1 cellular context compared by ENCODE assay signal in genomic region chr9:91945277-91946074, GRCh38.
A peak's percentile ranks its signal among the peaks of the same experiment; 100 is the strongest.
TF ChIP-seq lines count a peak whose summit lies in the region.

No MANE protein-coding gene starts in this region.

TF ChIP-seq in K562, 482 proteins besides CTCF, POLR2A, EP300 and RAD21 (continued from another document):
- TF ChIP-seq, protein P1, sequence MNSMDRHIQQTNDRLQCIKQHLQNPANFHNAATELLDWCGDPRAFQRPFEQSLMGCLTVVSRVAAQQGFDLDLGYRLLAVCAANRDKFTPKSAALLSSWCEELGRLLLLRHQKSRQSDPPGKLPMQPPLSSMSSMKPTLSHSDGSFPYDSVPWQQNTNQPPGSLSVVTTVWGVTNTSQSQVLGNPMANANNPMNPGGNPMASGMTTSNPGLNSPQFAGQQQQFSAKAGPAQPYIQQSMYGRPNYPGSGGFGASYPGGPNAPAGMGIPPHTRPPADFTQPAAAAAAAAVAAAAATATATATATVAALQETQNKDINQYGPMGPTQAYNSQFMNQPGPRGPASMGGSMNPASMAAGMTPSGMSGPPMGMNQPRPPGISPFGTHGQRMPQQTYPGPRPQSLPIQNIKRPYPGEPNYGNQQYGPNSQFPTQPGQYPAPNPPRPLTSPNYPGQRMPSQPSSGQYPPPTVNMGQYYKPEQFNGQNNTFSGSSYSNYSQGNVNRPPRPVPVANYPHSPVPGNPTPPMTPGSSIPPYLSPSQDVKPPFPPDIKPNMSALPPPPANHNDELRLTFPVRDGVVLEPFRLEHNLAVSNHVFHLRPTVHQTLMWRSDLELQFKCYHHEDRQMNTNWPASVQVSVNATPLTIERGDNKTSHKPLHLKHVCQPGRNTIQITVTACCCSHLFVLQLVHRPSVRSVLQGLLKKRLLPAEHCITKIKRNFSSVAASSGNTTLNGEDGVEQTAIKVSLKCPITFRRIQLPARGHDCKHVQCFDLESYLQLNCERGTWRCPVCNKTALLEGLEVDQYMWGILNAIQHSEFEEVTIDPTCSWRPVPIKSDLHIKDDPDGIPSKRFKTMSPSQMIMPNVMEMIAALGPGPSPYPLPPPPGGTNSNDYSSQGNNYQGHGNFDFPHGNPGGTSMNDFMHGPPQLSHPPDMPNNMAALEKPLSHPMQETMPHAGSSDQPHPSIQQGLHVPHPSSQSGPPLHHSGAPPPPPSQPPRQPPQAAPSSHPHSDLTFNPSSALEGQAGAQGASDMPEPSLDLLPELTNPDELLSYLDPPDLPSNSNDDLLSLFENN (IDR thresholded peaks at IDR 0.05; ENCODE audit: low read depth in 2 of 2, low read length in 2 of 2): no peak
- TF ChIP-seq PHB2 (IDR thresholded peaks at IDR 0.05; ENCODE audit: low read depth) (no peak), LARP7 (IDR thresholded peaks at IDR 0.05) (no peak), KDM2B (CRISPR knock-in tag; IDR thresholded peaks at IDR 0.05) (no peak), SNIP1 (IDR thresholded peaks at IDR 0.05; ENCODE audit: low read depth) (no peak), NONO (IDR thresholded peaks at IDR 0.05; ENCODE audit: low read depth in 2 of 2, low read length in 1 of 2) (no peak), SMAD1 (IDR thresholded peaks at IDR 0.05; ENCODE audit: low read depth, low read length, partially characterized antibody) (no peak), MAZ (CRISPR knock-in tag; conservative IDR thresholded peaks at IDR 0.05 in 1 of 2, IDR thresholded peaks at IDR 0.05 in 1 of 2) (no peak), ZNF263 (CRISPR knock-in tag; IDR thresholded peaks at IDR 0.05; ENCODE audit: borderline replicate concordance) (no peak), KDM4B (IDR thresholded peaks at IDR 0.05; ENCODE audit: borderline replicate concordance in 2 of 2, low read depth in 1 of 2) (no peak), ZBTB8A (IDR thresholded peaks at IDR 0.05; ENCODE audit: partially characterized antibody) (no peak), TEAD4 (IDR thresholded peaks at IDR 0.05; ENCODE audit: low read length) (peak; percentile 78), TEAD4 (CRISPR knock-in tag; IDR thresholded peaks at IDR 0.05; ENCODE audit: borderline replicate concordance) (no peak), BRD9 (IDR thresholded peaks at IDR 0.05; ENCODE audit: low read depth, partially characterized antibody) (no peak), SIN3A (IDR thresholded peaks at IDR 0.05; ENCODE audit: borderline replicate concordance in 2 of 2, control insufficient read depth in 1 of 2, low read depth in 2 of 2, low read length in 2 of 2) (0 out of 4 replicates have a peak, but pooled peaks of 1 of the 2 experiments have one; percentile 17), MEIS2 (IDR thresholded peaks at IDR 0.05; ENCODE audit: partially characterized antibody) (peak; percentile 91), RBFOX2 (IDR thresholded peaks at IDR 0.05; ENCODE audit: low read depth, low read length) (no peak), ZNF174 (CRISPR knock-in tag; IDR thresholded peaks at IDR 0.05) (no peak), KAT7 (CRISPR knock-in tag; IDR thresholded peaks at IDR 0.05; ENCODE audit: borderline replicate concordance) (no peak), ZKSCAN3 (CRISPR knock-in tag; IDR thresholded peaks at IDR 0.05) (no peak), NFATC3 (IDR thresholded peaks at IDR 0.05) (no peak), MTA1 (IDR thresholded peaks at IDR 0.05; ENCODE audit: borderline replicate concordance) (no peak), PHTF2 (CRISPR knock-in tag; IDR thresholded peaks at IDR 0.05) (no peak), SPI1 (IDR thresholded peaks at IDR 0.05; ENCODE audit: borderline replicate concordance, low read depth, low read length) (peak; percentile 25; the same call in 1 of the 2 replicates)
- TF ChIP-seq, protein P2, sequence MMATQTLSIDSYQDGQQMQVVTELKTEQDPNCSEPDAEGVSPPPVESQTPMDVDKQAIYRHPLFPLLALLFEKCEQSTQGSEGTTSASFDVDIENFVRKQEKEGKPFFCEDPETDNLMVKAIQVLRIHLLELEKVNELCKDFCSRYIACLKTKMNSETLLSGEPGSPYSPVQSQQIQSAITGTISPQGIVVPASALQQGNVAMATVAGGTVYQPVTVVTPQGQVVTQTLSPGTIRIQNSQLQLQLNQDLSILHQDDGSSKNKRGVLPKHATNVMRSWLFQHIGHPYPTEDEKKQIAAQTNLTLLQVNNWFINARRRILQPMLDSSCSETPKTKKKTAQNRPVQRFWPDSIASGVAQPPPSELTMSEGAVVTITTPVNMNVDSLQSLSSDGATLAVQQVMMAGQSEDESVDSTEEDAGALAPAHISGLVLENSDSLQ (IDR thresholded peaks at IDR 0.05): peak; percentile 74
- TF ChIP-seq, protein P3, sequence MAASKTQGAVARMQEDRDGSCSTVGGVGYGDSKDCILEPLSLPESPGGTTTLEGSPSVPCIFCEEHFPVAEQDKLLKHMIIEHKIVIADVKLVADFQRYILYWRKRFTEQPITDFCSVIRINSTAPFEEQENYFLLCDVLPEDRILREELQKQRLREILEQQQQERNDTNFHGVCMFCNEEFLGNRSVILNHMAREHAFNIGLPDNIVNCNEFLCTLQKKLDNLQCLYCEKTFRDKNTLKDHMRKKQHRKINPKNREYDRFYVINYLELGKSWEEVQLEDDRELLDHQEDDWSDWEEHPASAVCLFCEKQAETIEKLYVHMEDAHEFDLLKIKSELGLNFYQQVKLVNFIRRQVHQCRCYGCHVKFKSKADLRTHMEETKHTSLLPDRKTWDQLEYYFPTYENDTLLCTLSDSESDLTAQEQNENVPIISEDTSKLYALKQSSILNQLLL (CRISPR knock-in tag; IDR thresholded peaks at IDR 0.05; ENCODE audit: borderline replicate concordance): no peak
- TF ChIP-seq, protein P4, sequence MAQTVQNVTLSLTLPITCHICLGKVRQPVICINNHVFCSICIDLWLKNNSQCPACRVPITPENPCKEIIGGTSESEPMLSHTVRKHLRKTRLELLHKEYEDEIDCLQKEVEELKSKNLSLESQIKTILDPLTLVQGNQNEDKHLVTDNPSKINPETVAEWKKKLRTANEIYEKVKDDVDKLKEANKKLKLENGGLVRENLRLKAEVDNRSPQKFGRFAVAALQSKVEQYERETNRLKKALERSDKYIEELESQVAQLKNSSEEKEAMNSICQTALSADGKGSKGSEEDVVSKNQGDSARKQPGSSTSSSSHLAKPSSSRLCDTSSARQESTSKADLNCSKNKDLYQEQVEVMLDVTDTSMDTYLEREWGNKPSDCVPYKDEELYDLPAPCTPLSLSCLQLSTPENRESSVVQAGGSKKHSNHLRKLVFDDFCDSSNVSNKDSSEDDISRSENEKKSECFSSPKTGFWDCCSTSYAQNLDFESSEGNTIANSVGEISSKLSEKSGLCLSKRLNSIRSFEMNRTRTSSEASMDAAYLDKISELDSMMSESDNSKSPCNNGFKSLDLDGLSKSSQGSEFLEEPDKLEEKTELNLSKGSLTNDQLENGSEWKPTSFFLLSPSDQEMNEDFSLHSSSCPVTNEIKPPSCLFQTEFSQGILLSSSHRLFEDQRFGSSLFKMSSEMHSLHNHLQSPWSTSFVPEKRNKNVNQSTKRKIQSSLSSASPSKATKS (CRISPR knock-in tag; IDR thresholded peaks at IDR 0.05): no peak
- TF ChIP-seq, protein P5, sequence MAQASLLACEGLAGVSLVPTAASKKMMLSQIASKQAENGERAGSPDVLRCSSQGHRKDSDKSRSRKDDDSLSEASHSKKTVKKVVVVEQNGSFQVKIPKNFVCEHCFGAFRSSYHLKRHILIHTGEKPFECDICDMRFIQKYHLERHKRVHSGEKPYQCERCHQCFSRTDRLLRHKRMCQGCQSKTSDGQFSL (CRISPR knock-in tag; IDR thresholded peaks at IDR 0.05): no peak
- TF ChIP-seq, protein P5 (tag; IDR thresholded peaks at IDR 0.05): no peak
- TF ChIP-seq, protein P6, sequence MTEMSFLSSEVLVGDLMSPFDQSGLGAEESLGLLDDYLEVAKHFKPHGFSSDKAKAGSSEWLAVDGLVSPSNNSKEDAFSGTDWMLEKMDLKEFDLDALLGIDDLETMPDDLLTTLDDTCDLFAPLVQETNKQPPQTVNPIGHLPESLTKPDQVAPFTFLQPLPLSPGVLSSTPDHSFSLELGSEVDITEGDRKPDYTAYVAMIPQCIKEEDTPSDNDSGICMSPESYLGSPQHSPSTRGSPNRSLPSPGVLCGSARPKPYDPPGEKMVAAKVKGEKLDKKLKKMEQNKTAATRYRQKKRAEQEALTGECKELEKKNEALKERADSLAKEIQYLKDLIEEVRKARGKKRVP (CRISPR knock-in tag; IDR thresholded peaks at IDR 0.05): no peak
- TF ChIP-seq, protein P7, sequence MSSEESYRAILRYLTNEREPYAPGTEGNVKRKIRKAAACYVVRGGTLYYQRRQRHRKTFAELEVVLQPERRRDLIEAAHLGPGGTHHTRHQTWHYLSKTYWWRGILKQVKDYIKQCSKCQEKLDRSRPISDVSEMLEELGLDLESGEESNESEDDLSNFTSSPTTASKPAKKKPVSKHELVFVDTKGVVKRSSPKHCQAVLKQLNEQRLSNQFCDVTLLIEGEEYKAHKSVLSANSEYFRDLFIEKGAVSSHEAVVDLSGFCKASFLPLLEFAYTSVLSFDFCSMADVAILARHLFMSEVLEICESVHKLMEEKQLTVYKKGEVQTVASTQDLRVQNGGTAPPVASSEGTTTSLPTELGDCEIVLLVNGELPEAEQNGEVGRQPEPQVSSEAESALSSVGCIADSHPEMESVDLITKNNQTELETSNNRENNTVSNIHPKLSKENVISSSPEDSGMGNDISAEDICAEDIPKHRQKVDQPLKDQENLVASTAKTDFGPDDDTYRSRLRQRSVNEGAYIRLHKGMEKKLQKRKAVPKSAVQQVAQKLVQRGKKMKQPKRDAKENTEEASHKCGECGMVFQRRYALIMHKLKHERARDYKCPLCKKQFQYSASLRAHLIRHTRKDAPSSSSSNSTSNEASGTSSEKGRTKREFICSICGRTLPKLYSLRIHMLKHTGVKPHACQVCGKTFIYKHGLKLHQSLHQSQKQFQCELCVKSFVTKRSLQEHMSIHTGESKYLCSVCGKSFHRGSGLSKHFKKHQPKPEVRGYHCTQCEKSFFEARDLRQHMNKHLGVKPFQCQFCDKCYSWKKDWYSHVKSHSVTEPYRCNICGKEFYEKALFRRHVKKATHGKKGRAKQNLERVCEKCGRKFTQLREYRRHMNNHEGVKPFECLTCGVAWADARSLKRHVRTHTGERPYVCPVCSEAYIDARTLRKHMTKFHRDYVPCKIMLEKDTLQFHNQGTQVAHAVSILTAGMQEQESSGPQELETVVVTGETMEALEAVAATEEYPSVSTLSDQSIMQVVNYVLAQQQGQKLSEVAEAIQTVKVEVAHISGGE (CRISPR knock-in tag; IDR thresholded peaks at IDR 0.05): peak in 1 of 3 experiments; percentile 35; a peak in 1 of 6 replicates
TF ChIP-seq in K562: peak in this region for 49.
